In the genomic region with DNA sequence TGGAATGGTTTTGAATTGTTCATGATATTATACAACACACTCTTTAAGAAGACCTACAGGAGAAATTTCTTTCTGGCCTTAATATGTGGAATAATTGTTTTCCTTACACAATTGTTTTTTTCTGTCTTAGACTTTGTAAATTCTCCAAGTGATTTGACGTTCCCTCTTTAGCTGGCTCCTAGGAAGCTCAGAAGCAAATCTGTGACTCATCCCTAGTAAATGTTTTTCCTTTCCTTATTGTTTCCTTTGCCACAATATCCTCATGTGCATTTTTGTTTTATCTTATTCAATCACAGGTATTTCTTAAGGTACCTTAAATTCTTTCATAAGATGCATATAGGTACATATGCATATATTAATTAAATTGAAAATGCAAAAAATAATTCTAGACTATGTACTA, we compare ENCODE assay signal across 28 cellular contexts. TPM values are rescaled to one million over a fixed set of nuclear protein-coding genes. Genes with fewer than 3 reads are reported as not detected.
A peak's percentile ranks its signal among the peaks of the same experiment; 100 is the strongest.
DNase-seq lines count a peak whose midpoint lies in the region; TF ChIP-seq lines count a peak whose summit lies in the region.
"Had no signal": no experiment of that assay in that cellular context is flagged by ENCODE, and none has a peak within 500 bp of the region (broad histone marks: within the 10 kb centered on the region; RNA-seq: fewer than 3 reads in every experiment).

No MANE protein-coding gene starts in this region.

- H3K27me3 ChIP-seq in SJSA1 (replicated peaks) (no peaks in the 10 kb centered on the region), skeletal muscle satellite cell (ENCODE audit: control insufficient read depth, insufficient read depth, low read length) (no peaks in the 10 kb centered on the region), testis (no peaks in the 10 kb centered on the region)
- H3K27me3 ChIP-seq: dorsolateral prefrontal cortex, ovary, right atrium auricular region, tibial artery had no signal

- intact Hi-C loops in testis (cut with DNase I; ENCODE audit: low total_unique reads) = no loop called here

- H3K4me2 ChIP-seq in skeletal muscle satellite cell (ENCODE audit: low read length) = peak overlapping the region; percentile 42

- no peak for TF ChIP-seq POLR2A in testis (IDR thresholded peaks at IDR 0.05)

- H3K27ac ChIP-seq in SJSA1 = peak overlapping the region; percentile 77
- H3K27ac ChIP-seq in testis = no peak overlapping the region
- H3K27ac ChIP-seq: dorsolateral prefrontal cortex, lower lobe of right lung, ovary, right atrium auricular region, SK-N-MC, tibial artery had no signal

- DNase-seq in EL (peak; percentile 34), SJSA1 (ENCODE audit: low read depth in 1 of 2, low spot score in 2 of 2) (no peak), fibroblast of mammary gland (ENCODE audit: low read depth) (peak; percentile 35), NOMO-1 treated with DMSO at 0.1 percent for 48 hours (lab: John Stamatoyannopoulos, UW; ENCODE audit: unreplicated experiment) (no peak), kidney glomerular epithelial cell (lab: John Stamatoyannopoulos, UW) (no peak), testis (no peak)
- DNase-seq: activated CD4-positive, alpha-beta T cell treated with anti-CD3 and anti-CD28 coated beads for 36 hours; activated CD8-positive, alpha-beta memory T cell treated with anti-CD3 and anti-CD28 coated beads for 24 hours; activated naive CD4-positive, alpha-beta T cell treated with Interleukin-2 at 50 U/mL for 16 hours; activated T-cell treated with anti-CD3 and anti-CD28 coated beads, Interleukin-2, amount 50 U/mL, for 4 hours; amygdala; COR-L47; DND-41; dorsolateral prefrontal cortex; foreskin melanocyte; hippocampal formation; Kasumi-1; lower lobe of right lung; NCI-H1694; NCI-H69; ovary; stimulated activated CD4-positive, alpha-beta T cell treated with anti-CD3 and anti-CD28 coated beads, Interleukin-4, amount 100 ng/mL, for 1 hour; stimulated activated naive CD4-positive, alpha-beta T cell; tibial artery had no signal

- H3K36me3 ChIP-seq in SJSA1 = peaks cover 70% of the 10 kb centered on the region
- peaks cover 61% of the 10 kb centered on the region for H3K36me3 ChIP-seq in skeletal muscle satellite cell (ENCODE audit: insufficient read depth, low read length)
- H3K36me3 ChIP-seq in testis (ENCODE audit: low read depth, missing control alignments) = no peaks in the 10 kb centered on the region
- H3K36me3 ChIP-seq: ovary had no signal

- H3K4me1 ChIP-seq in SJSA1 (replicated peaks) = peaks cover 30% of the 10 kb centered on the region
- H3K4me1 ChIP-seq in skeletal muscle satellite cell (ENCODE audit: control insufficient read depth, insufficient read depth, low read length) = peaks cover 22% of the 10 kb centered on the region
- no peaks in the 10 kb centered on the region for H3K4me1 ChIP-seq in testis
- H3K4me1 ChIP-seq: HAP-1, lower lobe of right lung, right atrium auricular region, tibial artery had no signal

- 76 to 79% methylated on average over 1 of the region's 1 CpG for WGBS in testis, 2 donors

- H3K9me3 ChIP-seq in SJSA1 (replicated peaks) (no peaks in the 10 kb centered on the region), skeletal muscle satellite cell (replicated peaks; ENCODE audit: low read length) (no peaks in the 10 kb centered on the region), testis (no peaks in the 10 kb centered on the region)
- H3K9me3 ChIP-seq: HAP-1, lower lobe of right lung, ovary, right atrium auricular region, tibial artery had no signal

- H3K4me3 ChIP-seq in SJSA1 (no peak overlapping the region), fibroblast of mammary gland (ENCODE audit: control insufficient read depth, low read depth, low read length) (no peak overlapping the region), skeletal muscle satellite cell (ENCODE audit: low read length) (no peak overlapping the region), testis (no peak overlapping the region)
- H3K4me3 ChIP-seq: dorsolateral prefrontal cortex, HAP-1, lower lobe of right lung, ovary, right atrium auricular region, SK-N-MC, tibial artery had no signal

- H3K9ac ChIP-seq in skeletal muscle satellite cell (ENCODE audit: low read depth, low read length) = no peak overlapping the region

- no peak for TF ChIP-seq CTCF in fibroblast of mammary gland (conservative IDR thresholded peaks at IDR 0.05; ENCODE audit: control insufficient read depth, insufficient read depth, low read depth, low read length)
- no peak for TF ChIP-seq CTCF in testis (IDR thresholded peaks at IDR 0.05)

RNA-seq across cellular contexts. Expression of a gene that starts 13.5 kb away (rescaled TPM):
- 10.0 and 14.7 TPM in 2 replicates for total RNA-seq in SJSA1 (2014; rRNA removed; shearing (Covaris generic))
- 10.7 and 16.2 TPM in 2 replicates for total RNA-seq in skeletal muscle satellite cell (2012; rRNA removed)
- 10 to 100 TPM; 43.9 to 59.8 TPM for total RNA-seq in testis
- 44.7 TPM for polyA plus RNA-seq in testis (ENCODE audit: insufficient read depth, low read depth, low replicate concordance)

RNA-seq across cellular contexts. Expression of a gene that starts 13.8 kb away (rescaled TPM):
- total RNA-seq in SJSA1 (2014; rRNA removed; shearing (Covaris generic)) = 226 and 331 TPM in 2 replicates
- 159 and 173 TPM in 2 replicates for total RNA-seq in skeletal muscle satellite cell (2012; rRNA removed)
- total RNA-seq in testis = 100 to 1,000 TPM; 119 TPM
- 101 TPM for polyA plus RNA-seq in testis (ENCODE audit: insufficient read depth, low read depth, low replicate concordance)

RNA-seq across cellular contexts. Expression of a gene that starts 24.4 kb away (rescaled TPM):
- 12.8 and 47.9 TPM in 2 replicates for total RNA-seq in SJSA1 (2014; rRNA removed; shearing (Covaris generic))
- 8.6 and 8.7 TPM in 2 replicates for total RNA-seq in skeletal muscle satellite cell (2012; rRNA removed)
- 10 to 100 TPM; 14.9 to 19.3 TPM for total RNA-seq in testis
- polyA plus RNA-seq in testis (ENCODE audit: insufficient read depth, low read depth, low replicate concordance) = 31.3 TPM

RNA-seq across cellular contexts. Expression of a gene that starts 24.5 kb away (rescaled TPM):
- 0.84 and 0.88 TPM in 2 replicates for total RNA-seq in SJSA1 (2014; rRNA removed; shearing (Covaris generic))
- 0.44 and 0.76 TPM in 2 replicates for total RNA-seq in skeletal muscle satellite cell (2012; rRNA removed)
- total RNA-seq in testis = 10 to 100 TPM in 1 of 2 donors, 1 to 10 TPM in 1; 6.9 to 10.3 TPM
- 12.4 TPM for polyA plus RNA-seq in testis (ENCODE audit: insufficient read depth, low read depth, low replicate concordance)

Comparison
In these comparisons a context has a peak if more than half of its experiments do, and no peak if none do; other contexts are left out.
1. DNase-seq: peak in EL (single experiment) and fibroblast of mammary gland (single experiment); none in SJSA1 (0 of 2), NOMO-1 treated with DMSO at 0.1 percent for 48 hours (single experiment), kidney glomerular epithelial cell (single experiment) and testis (single experiment).